Comparison of ENCODE assay signal across 2 cellular contexts in genomic region chr4:140368686-140369085, GRCh38.
TF ChIP-seq lines count a peak whose summit lies in the region.

No MANE protein-coding gene starts in this region.

TF ChIP-seq in A549, 52 proteins besides CTCF, POLR2A, EP300 and RAD21:
- TF ChIP-seq CBX8 (IDR thresholded peaks at IDR 0.05) (no peak), RCOR1 (IDR thresholded peaks at IDR 0.05; ENCODE audit: low read depth, low read length) (no peak), MAX (IDR thresholded peaks at IDR 0.05) (no peak), ZFP36 (IDR thresholded peaks at IDR 0.05; ENCODE audit: borderline replicate concordance, partially characterized antibody) (no peak), CEBPB (IDR thresholded peaks at IDR 0.05) (no peak), HDAC2 (IDR thresholded peaks at IDR 0.05) (no peak), HOXB5 (CRISPR knock-in tag; IDR thresholded peaks at IDR 0.05) (no peak), RARB (CRISPR knock-in tag; IDR thresholded peaks at IDR 0.05) (no peak), FOSL2 (IDR thresholded peaks at IDR 0.05) (no peak), FOSL2 (CRISPR knock-in tag; IDR thresholded peaks at IDR 0.05) (no peak), HEYL (CRISPR knock-in tag; IDR thresholded peaks at IDR 0.05) (no peak), SMC3 (IDR thresholded peaks at IDR 0.05) (no peak), E2F6 (IDR thresholded peaks at IDR 0.05; ENCODE audit: borderline replicate concordance, low read depth) (no peak), ESRRA (IDR thresholded peaks at IDR 0.05; ENCODE audit: borderline replicate concordance, low read length) (no peak), ZNF302 (CRISPR knock-in tag; IDR thresholded peaks at IDR 0.05) (no peak), ELK1 (IDR thresholded peaks at IDR 0.05; ENCODE audit: low read depth, low read length) (no peak), BHLHE40 (IDR thresholded peaks at IDR 0.05; ENCODE audit: low read depth, low read length) (no peak), RNF2 (IDR thresholded peaks at IDR 0.05; ENCODE audit: borderline replicate concordance, low read depth) (no peak)
TF ChIP-seq in A549: peak in this region for 0.

TF ChIP-seq in endothelial cell of umbilical vein, 7 proteins besides CTCF, POLR2A, EP300 and RAD21:
- TF ChIP-seq POLR2AphosphoS5 (IDR thresholded peaks at IDR 0.05; ENCODE audit: insufficient read depth, low read depth, low read length) (no peak), MAX (IDR thresholded peaks at IDR 0.05; ENCODE audit: insufficient read depth, insufficient read length) (no peak), MYC (IDR thresholded peaks at IDR 0.05; ENCODE audit: low read depth, low read length) (no peak), FOS (IDR thresholded peaks at IDR 0.05; ENCODE audit: borderline replicate concordance, insufficient read depth, low read length) (no peak), JUN (IDR thresholded peaks at IDR 0.05; ENCODE audit: borderline replicate concordance, insufficient read depth, insufficient read length, low read depth) (no peak), GATA2 (IDR thresholded peaks at IDR 0.05; ENCODE audit: insufficient read depth, insufficient read length, low read depth, low read length) (no peak)
